In the genomic region with DNA sequence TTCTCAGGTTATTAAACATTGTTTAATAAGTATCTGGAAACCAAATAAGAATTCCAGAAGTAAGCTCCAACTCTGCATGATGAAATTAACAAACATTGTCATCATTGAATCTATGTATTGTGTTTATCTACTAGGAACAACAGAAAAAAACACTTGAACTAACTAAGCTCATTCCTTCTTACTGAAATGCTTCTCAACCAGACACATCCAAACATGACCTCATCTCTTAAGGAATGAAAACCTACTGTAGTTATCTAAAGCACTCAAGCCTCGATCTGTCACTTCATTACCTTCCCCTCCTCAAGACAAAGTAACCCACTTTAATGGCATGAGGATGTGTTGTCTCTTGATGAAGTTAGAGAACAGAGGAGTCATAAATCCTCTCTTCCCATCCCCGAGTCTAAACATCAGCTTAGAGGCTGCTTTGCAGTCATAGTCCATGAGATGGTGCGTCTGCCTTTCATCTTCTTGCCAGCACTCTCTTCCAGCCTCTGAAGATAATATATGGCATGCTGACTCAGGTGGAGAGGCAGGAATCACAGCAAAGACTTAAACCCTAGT, we compare ENCODE assay signal across 9 cellular contexts.
DNase-seq lines count a peak whose midpoint lies in the region; ATAC-seq and TF ChIP-seq lines count a peak whose summit lies in the region.
"Had no signal": no experiment of that assay in that cellular context is flagged by ENCODE, and none has a peak within 500 bp of the region (broad histone marks: within the 10 kb centered on the region; RNA-seq: fewer than 3 reads in every experiment).

No MANE protein-coding gene starts in this region.

- H3K79me2 ChIP-seq in Karpas-422 (ENCODE audit: low read length): no peaks in the 10 kb centered on the region

- DNase-seq in EL (peak; percentile 82), SJSA1 (ENCODE audit: low read depth in 1 of 2, low spot score in 2 of 2) (peak in 1 of 2 experiments; percentile 68), fibroblast of pulmonary artery (ENCODE audit: low read depth) (peak; percentile 59), renal cortical epithelial cell (ENCODE audit: low read depth) (peak; percentile 79), Karpas-422 (no peak), NCI-H2107 (lab: John Stamatoyannopoulos, UW) (no peak), iPS-NIHi7 (ENCODE audit: extremely low spot score) (no peak)
- DNase-seq in naive thymus-derived CD8-positive, alpha-beta T cell: no peak
- DNase-seq: NCI-H774 had no signal

- H3K9me3 ChIP-seq in SJSA1 (replicated peaks) (no peaks in the 10 kb centered on the region), Karpas-422 (ENCODE audit: low read length) (no peaks in the 10 kb centered on the region)

- H3K4me3 ChIP-seq in SJSA1: no peak overlapping the region
- H3K4me3 ChIP-seq in fibroblast of pulmonary artery (replicated peaks; ENCODE audit: low read depth, low read length): no peak overlapping the region
- no peak overlapping the region for H3K4me3 ChIP-seq in Karpas-422 (ENCODE audit: low read length)

- no peak overlapping the region for H3K9ac ChIP-seq in Karpas-422 (ENCODE audit: low read length)

- no peaks in the 10 kb centered on the region for H3K9me2 ChIP-seq in Karpas-422 (replicated peaks; ENCODE audit: insufficient read depth, low read length)

- no peaks in the 10 kb centered on the region for H3K27me3 Mint-ChIP-seq in naive thymus-derived CD8-positive, alpha-beta T cell

- no peak for TF ChIP-seq CTCF in fibroblast of pulmonary artery (IDR thresholded peaks at IDR 0.05; ENCODE audit: low read length, missing control alignments)

- peaks cover 0 to 21% (median 5%) of the 10 kb centered on the region in 3 donors for H3K36me3 Mint-ChIP-seq in naive thymus-derived CD8-positive, alpha-beta T cell

- no peaks in the 10 kb centered on the region for H3K27me3 ChIP-seq in SJSA1 (replicated peaks)
- no peaks in the 10 kb centered on the region for H3K27me3 ChIP-seq in Karpas-422 (ENCODE audit: low read length)

- peak overlapping the region; percentile 72 for H3K27ac ChIP-seq in SJSA1
- H3K27ac ChIP-seq in Karpas-422 (ENCODE audit: low read length): no peak overlapping the region

- no peak overlapping the region for H2AFZ ChIP-seq in Karpas-422 (ENCODE audit: low read length)

- H4K20me1 ChIP-seq in Karpas-422 (ENCODE audit: insufficient read depth, low read depth, low read length): no peaks in the 10 kb centered on the region

- no peak for ATAC-seq in naive thymus-derived CD8-positive, alpha-beta T cell

- peaks cover 10 to 81% (median 26%) of the 10 kb centered on the region in 4 donors for H3K4me1 Mint-ChIP-seq in naive thymus-derived CD8-positive, alpha-beta T cell

- H3K27ac Mint-ChIP-seq in naive thymus-derived CD8-positive, alpha-beta T cell: peak overlapping the region in 4 of 10 donors; percentile 1 to 68 (median 22)

- H3K9me3 Mint-ChIP-seq in naive thymus-derived CD8-positive, alpha-beta T cell: no peaks in the 10 kb centered on the region

- H3K4me2 ChIP-seq in Karpas-422 (ENCODE audit: low read depth, low read length, poor library complexity, severe bottlenecking): no peak overlapping the region

- H3K4me1 ChIP-seq in SJSA1 (replicated peaks) (peaks cover 60% of the 10 kb centered on the region), Karpas-422 (ENCODE audit: low read length) (no peaks in the 10 kb centered on the region)

- H3K36me3 ChIP-seq in SJSA1 (peaks cover 5% of the 10 kb centered on the region; the same call in 1 of the 2 replicates), Karpas-422 (ENCODE audit: insufficient read depth, low read length) (no peaks in the 10 kb centered on the region)

- no peak overlapping the region for H3K4me3 Mint-ChIP-seq in naive thymus-derived CD8-positive, alpha-beta T cell

- POLR2A ChIA-PET in naive thymus-derived CD8-positive, alpha-beta T cell (lab: Charles Lee): no interaction called here

Comparison
In these comparisons a context has a peak if more than half of its experiments do, and no peak if none do; other contexts are left out.
1. DNase-seq: peak in EL (single experiment), fibroblast of pulmonary artery (single experiment) and renal cortical epithelial cell (single experiment); none in Karpas-422 (single experiment), naive thymus-derived CD8-positive, alpha-beta T cell (0 of 10), NCI-H2107 (single experiment) and iPS-NIHi7 (single experiment).